Comparison of ENCODE assay signal across 25 cellular contexts in genomic region chr12:26751179-26751578, GRCh38.
"Had no signal": no experiment of that assay in that cellular context is flagged by ENCODE, and none has a peak within 500 bp of the region (broad histone marks: within the 10 kb centered on the region; RNA-seq: fewer than 3 reads in every experiment).

No MANE protein-coding gene starts in this region.

- H3K27me3 Mint-ChIP-seq: activated CD4-positive, alpha-beta memory T cell treated with anti-CD3 and anti-CD28 coated beads for 36 hours; activated CD4-positive, alpha-beta T cell treated with anti-CD3 and anti-CD28 coated beads, Interleukin-2, amount 10 ng/mL, durations not matched to agents 7 days and 5 days had no signal

- H3K27ac ChIP-seq: brain microvascular endothelial cell, cardiac muscle cell, SJCRH30, VCaP had no signal

- ATAC-seq: activated naive CD4-positive, alpha-beta T cell treated with anti-CD3 and anti-CD28 coated beads, Interleukin-2, amount 50 U/mL, for 72 hours; Panc1; Right ventricle myocardium inferior had no signal

- DNase-seq: activated CD4-positive, alpha-beta memory T cell treated with anti-CD3 and anti-CD28 coated beads for 36 hours; activated CD4-positive, alpha-beta T cell treated with anti-CD3 and anti-CD28 coated beads, Interleukin-2, amount 10 ng/mL, durations not matched to agents 7 days and 5 days; activated CD4-positive, CD25-positive, alpha-beta regulatory T cell; activated CD8-positive, alpha-beta memory T cell treated with anti-CD3 and anti-CD28 coated beads, Interleukin-2, amount 50 U/mL, for 4 hours; activated effector memory CD4-positive, alpha-beta T cell treated with anti-CD3 and anti-CD28 coated beads, Interleukin-2, amount 50 U/mL, for 16 hours; activated naive CD4-positive, alpha-beta T cell treated with Interleukin-2 at 50 U/mL for 16 hours; brain microvascular endothelial cell; NCI-H1092 treated with DMSO at 0.1 percent for 48 hours; NCI-H1417 treated with DMSO at 0.1 percent for 48 hours; NCI-H1694; NCI-H2029; NCI-H345; NCI-H510A; NCI-H526 treated with DMSO at 0.1 percent for 48 hours; NCI-H82; OCI-M1; RPMI8226; SJCRH30; SK-N-SH; T-helper 1 cell had no signal

- H3K4me3 ChIP-seq: cardiac muscle cell, SJCRH30 had no signal

- H3K27ac Mint-ChIP-seq: activated CD4-positive, alpha-beta memory T cell treated with anti-CD3 and anti-CD28 coated beads for 36 hours had no signal

- H3K36me3 ChIP-seq: brain microvascular endothelial cell, cardiac muscle cell, SJCRH30 had no signal

- H3K4me1 ChIP-seq: SJCRH30 had no signal

- H3K4me3 Mint-ChIP-seq: activated CD4-positive, alpha-beta memory T cell treated with anti-CD3 and anti-CD28 coated beads for 36 hours had no signal

- H3K27me3 ChIP-seq: brain microvascular endothelial cell, cardiac muscle cell, SJCRH30 had no signal

- H3K9ac ChIP-seq: SK-N-SH had no signal

- H3K4me2 ChIP-seq: SK-N-SH had no signal
